10 cellular contexts compared by ENCODE assay signal in genomic region chr3:129087904-129088303, GRCh38. TPM values are rescaled to one million over a fixed set of nuclear protein-coding genes. Genes with fewer than 3 reads are reported as not detected.
DNase-seq lines count a peak whose midpoint lies in the region; ATAC-seq and TF ChIP-seq lines count a peak whose summit lies in the region.
"Not testable (repeated sequence)": the region's sequence is repeated elsewhere in the genome, so short reads cannot be mapped to it uniquely, and the experiment has no call there.
"Had no signal": no experiment of that assay in that cellular context is flagged by ENCODE, and none has a peak within 500 bp of the region (broad histone marks: within the 10 kb centered on the region; RNA-seq: fewer than 3 reads in every experiment).

No MANE protein-coding gene starts in this region.

- peak; percentile 9 for DNase-seq in GM04504 (ENCODE audit: low read depth)
- peak; percentile 47 to 48 for DNase-seq in Kasumi-1 (lab: John Stamatoyannopoulos, UW)
- DNase-seq in NT2/D1 (ENCODE audit: low read depth, low spot score) = peak; percentile 30
- DNase-seq in activated CD8-positive, alpha-beta T cell treated with anti-CD3 and anti-CD28 coated beads for 36 hours = peak; percentile 27
- DNase-seq in coronary artery (ENCODE audit: low spot score) = not testable (repeated sequence)
- peak; percentile 41 for DNase-seq in Right ventricle myocardium inferior (ENCODE audit: missing footprints)
- DNase-seq in mucosa of descending colon = peak in 2 of 3 donors; percentile 51 to 71
- DNase-seq in testis = peak; percentile 62

- not testable (repeated sequence) for H3K27me3 Mint-ChIP-seq in activated CD8-positive, alpha-beta T cell treated with anti-CD3 and anti-CD28 coated beads for 36 hours

- CTCF ChIA-PET in activated CD8-positive, alpha-beta T cell treated with anti-CD3 and anti-CD28 coated beads for 36 hours (lab: Charles Lee) = not testable (repeated sequence)

- not testable (repeated sequence) for H3K4me3 ChIP-seq in NT2/D1 (ENCODE audit: insufficient read length, low read depth); mucosa of descending colon; testis
- H3K4me3 ChIP-seq in coronary artery = peak overlapping the region; percentile 44

- not testable (repeated sequence) for TF ChIP-seq POLR2A in testis (IDR thresholded peaks at IDR 0.05)

- H3K9me3 Mint-ChIP-seq in activated CD8-positive, alpha-beta T cell treated with anti-CD3 and anti-CD28 coated beads for 36 hours = not testable (repeated sequence)

- H3K9me3 ChIP-seq in NT2/D1 (ENCODE audit: insufficient read depth, low read length); mucosa of descending colon; testis: not testable (repeated sequence)

- not testable (repeated sequence) for H3K4me1 Mint-ChIP-seq in activated CD8-positive, alpha-beta T cell treated with anti-CD3 and anti-CD28 coated beads for 36 hours (ENCODE audit: low read depth)

- WGBS in testis, 2 donors = no CpG with 5 or more reads among the region's 9 CpGs

- ATAC-seq in activated CD8-positive, alpha-beta T cell treated with anti-CD3 and anti-CD28 coated beads for 36 hours = peak; percentile 80
- ATAC-seq in Right ventricle myocardium inferior = peak; percentile 90
- ATAC-seq in mucosa of descending colon = peak; percentile 94

- H3K27me3 ChIP-seq in NT2/D1 (ENCODE audit: insufficient read depth, insufficient read length); testis: not testable (repeated sequence)

- not testable (repeated sequence) for H3K36me3 ChIP-seq in NT2/D1 (ENCODE audit: insufficient read depth, insufficient read length, low read length); mucosa of descending colon (ENCODE audit: low read depth); testis (ENCODE audit: low read depth, missing control alignments)

- peak overlapping the region in 1 of 2 donors; percentile 78 for H3K27ac ChIP-seq in coronary artery
- H3K27ac ChIP-seq in testis = not testable (repeated sequence)

- H3K36me3 Mint-ChIP-seq in activated CD8-positive, alpha-beta T cell treated with anti-CD3 and anti-CD28 coated beads for 36 hours (ENCODE audit: low read depth) = not testable (repeated sequence)

- H3K27ac Mint-ChIP-seq in activated CD8-positive, alpha-beta T cell treated with anti-CD3 and anti-CD28 coated beads for 36 hours = not testable (repeated sequence)

- H3K9ac ChIP-seq in NT2/D1 (ENCODE audit: insufficient read length, low read depth) = not testable (repeated sequence)

- POLR2A ChIA-PET in activated CD8-positive, alpha-beta T cell treated with anti-CD3 and anti-CD28 coated beads for 36 hours (lab: Charles Lee) = not testable (repeated sequence)

- intact Hi-C loops in activated CD8-positive, alpha-beta T cell treated with anti-CD3 and anti-CD28 coated beads for 36 hours (cut with micrococcal nuclease); mucosa of descending colon (cut with DNase I, micrococcal nuclease); testis (cut with DNase I; ENCODE audit: low total_unique reads): not testable (repeated sequence)
- intact Hi-C loops in Right ventricle myocardium inferior (cut with DNase I) = loop anchor here (10.0 kb wide), 1 partner anchor 113 kb away; no protein-coding TSS in a partner anchor

- H3K4me1 ChIP-seq in NT2/D1 (ENCODE audit: insufficient read depth, insufficient read length); mucosa of descending colon (ENCODE audit: low read depth); testis: not testable (repeated sequence)

- TF ChIP-seq CTCF in activated CD8-positive, alpha-beta T cell treated with anti-CD3 and anti-CD28 coated beads for 36 hours (IDR thresholded peaks at IDR 0.05); coronary artery (IDR thresholded peaks at IDR 0.05); mucosa of descending colon (IDR thresholded peaks at IDR 0.05); testis (IDR thresholded peaks at IDR 0.05): not testable (repeated sequence)

- not testable (repeated sequence) for H3K4me3 Mint-ChIP-seq in activated CD8-positive, alpha-beta T cell treated with anti-CD3 and anti-CD28 coated beads for 36 hours

RNA-seq across cellular contexts. Expression of gene GP9, which starts 27.3 kb away (rescaled TPM):
- total RNA-seq in activated CD8-positive, alpha-beta T cell treated with anti-CD3 and anti-CD28 coated beads for 36 hours = not detected
- not detected for total RNA-seq in Right ventricle myocardium inferior
- under 1 TPM in 1 of 3 donors, not detected in 2; 0.90 TPM for total RNA-seq in mucosa of descending colon
- 1 to 10 TPM; 1.4 to 1.7 TPM for total RNA-seq in testis
- polyA plus RNA-seq in testis (ENCODE audit: insufficient read depth, low read depth, low replicate concordance) = 2.1 TPM
- total RNA-seq: glomerular endothelial cell, smooth muscle cell had no signal
- polyA plus RNA-seq: smooth muscle cell had no signal

RNA-seq across cellular contexts. Expression of gene RAB43, which starts 33.7 kb away (rescaled TPM):
- total RNA-seq in activated CD8-positive, alpha-beta T cell treated with anti-CD3 and anti-CD28 coated beads for 36 hours = 10 to 100 TPM; 41.6 to 44.1 TPM
- 3.4 TPM for total RNA-seq in Right ventricle myocardium inferior
- total RNA-seq in mucosa of descending colon = 10 to 100 TPM; 17.4 to 32.0 (median 30.5) TPM
- total RNA-seq in testis = 10 to 100 TPM; 27.2 to 28.2 TPM
- polyA plus RNA-seq in testis (ENCODE audit: insufficient read depth, low read depth, low replicate concordance) = 12.4 TPM
